Comparison of ENCODE assay signal across 8 cellular contexts in genomic region chr11:86743223-86744118, GRCh38. TPM values are rescaled to one million over a fixed set of nuclear protein-coding genes. Genes with fewer than 3 reads are reported as not detected.
DNase-seq lines count a peak whose midpoint lies in the region; ATAC-seq and TF ChIP-seq lines count a peak whose summit lies in the region.

No MANE protein-coding gene starts in this region.

- H3K9ac ChIP-seq in HCT116 (ENCODE audit: low read length): peak overlapping the region; percentile 51

- H3K27me3 Mint-ChIP-seq in immature natural killer cell (ENCODE audit: low read depth in 3 of 3): peaks cover 0 to 3% (median 2%) of the 10 kb centered on the region in 3 donors
- H3K27me3 Mint-ChIP-seq in CD4-positive, alpha-beta T cell: no peaks in the 10 kb centered on the region

- H2AFZ ChIP-seq in HCT116 (ENCODE audit: low read depth, low read length, poor library complexity, severe bottlenecking): no peak overlapping the region

- no peak overlapping the region for H3K4me3 Mint-ChIP-seq in immature natural killer cell
- H3K4me3 Mint-ChIP-seq in CD4-positive, alpha-beta T cell: no peak overlapping the region

- H3K27ac ChIP-seq in A673 (ENCODE audit: low read depth, low read length, poor library complexity, severe bottlenecking) (peak overlapping the region; percentile 21), HCT116 (ENCODE audit: low read depth, low read length) (peak overlapping the region; percentile 76), epithelial cell of prostate (peak overlapping the region; percentile 95), psoas muscle (peak overlapping the region; percentile 55)
- no peak overlapping the region for H3K27ac ChIP-seq in CD4-positive, alpha-beta T cell (ENCODE audit: low read depth, low read length)

- peaks cover 33% of the 10 kb centered on the region for H3K4me1 ChIP-seq in A673 (ENCODE audit: insufficient read depth, low read length, poor library complexity, severe bottlenecking)
- peaks cover 51 to 69% of the 10 kb centered on the region in 2 experiments for H3K4me1 ChIP-seq in HCT116 (ENCODE audit: control insufficient read depth in 1 of 2, insufficient read depth in 2 of 2, low read length in 2 of 2)
- H3K4me1 ChIP-seq in psoas muscle: peaks cover 27% of the 10 kb centered on the region

- POLR2A ChIA-PET in A673 (lab: Charles Lee; ENCODE audit: low non-redundant PET): no interaction called here
- POLR2A ChIA-PET in HCT116 (lab: Charles Lee): no interaction called here
- POLR2A ChIA-PET in CD4-positive, alpha-beta T cell (lab: Charles Lee): no interaction called here

- CTCF ChIA-PET in A673 (lab: Charles Lee): no interaction called here
- CTCF ChIA-PET in HCT116 (lab: Charles Lee): no interaction called here
- CTCF ChIA-PET in CD4-positive, alpha-beta T cell (lab: Charles Lee): no interaction called here

- H3K36me3 ChIP-seq in A673 (ENCODE audit: insufficient read depth, low read length, poor library complexity, severe bottlenecking) (no peaks in the 10 kb centered on the region), HCT116 (ENCODE audit: control insufficient read depth in 1 of 2, insufficient read depth in 2 of 2, low read length in 2 of 2) (no peaks in the 10 kb centered on the region), psoas muscle (ENCODE audit: insufficient read depth in 1 of 2, low read depth in 1 of 2) (no peaks in the 10 kb centered on the region)

- no peak for TF ChIP-seq POLR2A in HCT116 (IDR thresholded peaks at IDR 0.05; ENCODE audit: borderline replicate concordance, extremely low read depth, insufficient read depth, insufficient read length)

- no peak for TF ChIP-seq CTCF in A673 (conservative IDR thresholded peaks at IDR 0.05; ENCODE audit: low read depth, low read length)
- TF ChIP-seq CTCF in HCT116 (IDR thresholded peaks at IDR 0.05 in 2 of 3, conservative IDR thresholded peaks at IDR 0.05 in 1 of 3; ENCODE audit: borderline replicate concordance in 1 of 3, insufficient read depth in 1 of 3, low read depth in 2 of 3, low read length in 2 of 3): no peak
- TF ChIP-seq CTCF in psoas muscle (IDR thresholded peaks at IDR 0.05): no peak
- TF ChIP-seq CTCF in CD4-positive, alpha-beta T cell (IDR thresholded peaks at IDR 0.05): no peak

- ATAC-seq in HCT116 (peak; percentile 77), psoas muscle (peak; percentile 81 to 91 (median 83))
- ATAC-seq in CD4-positive, alpha-beta T cell (ENCODE audit: poor library complexity): no peak

- no peaks in the 10 kb centered on the region for H3K9me2 ChIP-seq in HCT116 (ENCODE audit: insufficient read depth)

- TF ChIP-seq RAD21 in HCT116 (IDR thresholded peaks at IDR 0.05; ENCODE audit: low read depth): peak; percentile 10; the same call in 1 of the 2 replicates

- intact Hi-C loops in A673 (cut with micrococcal nuclease; ENCODE audit: unreplicated experiment): no loop called here
- intact Hi-C loops in HCT116 (cut with micrococcal nuclease): loop anchor here (5.0 kb wide), 2 partner anchors 59 to 221 kb away; partner anchors contain the start of gene PRSS23
- intact Hi-C loops in psoas muscle (cut with DNase I): loop anchor here in 1 of 2 donors (5.0 kb wide), 1 partner anchor 71 kb away; the partner anchor contains the start of gene ME3
- intact Hi-C loops in CD4-positive, alpha-beta T cell (cut with DNase I, micrococcal nuclease): no loop called here

- RAD21 ChIA-PET in HCT116 (lab: Charles Lee; ENCODE audit: low non-redundant PET in 1 of 2, low total read pairs in 2 of 2, uncharacterized antibody in 2 of 2, unreplicated experiment in 2 of 2): no interaction called here

- no peaks in the 10 kb centered on the region for H4K20me1 ChIP-seq in HCT116 (ENCODE audit: insufficient read depth)

- no peak overlapping the region for H3K4me3 ChIP-seq in A673 (ENCODE audit: low read depth, low read length, poor library complexity, severe bottlenecking)
- H3K4me3 ChIP-seq in HCT116 (replicated peaks in 1 of 2; ENCODE audit: low read depth in 1 of 2, low read length in 2 of 2): peak overlapping the region; percentile 6 to 23; a peak in 3 of 4 replicates
- H3K4me3 ChIP-seq in psoas muscle: no peak overlapping the region

- H3K27ac Mint-ChIP-seq in immature natural killer cell: peak overlapping the region in 1 of 6 donors; percentile 13
- no peak overlapping the region for H3K27ac Mint-ChIP-seq in CD4-positive, alpha-beta T cell

- H3K9me3 ChIP-seq in A673 (ENCODE audit: low read depth, low read length, poor library complexity, severe bottlenecking) (no peaks in the 10 kb centered on the region), HCT116 (ENCODE audit: control insufficient read depth in 1 of 2, insufficient read depth in 1 of 2, low read depth in 1 of 2, low read length in 2 of 2) (no peaks in the 10 kb centered on the region), psoas muscle (no peaks in the 10 kb centered on the region)
- H3K9me3 ChIP-seq in CD4-positive, alpha-beta T cell (ENCODE audit: control insufficient read depth, low read length): no peaks in the 10 kb centered on the region

- DNase-seq in A673 (ENCODE audit: low spot score): peak; percentile 84
- peak; percentile 95 for DNase-seq in HCT116 (ENCODE audit: low read depth, low spot score)
- peak; percentile 96 to 97 for DNase-seq in SW 1271 (lab: John Stamatoyannopoulos, UW)
- DNase-seq in epithelial cell of prostate (ENCODE audit: low read depth, low spot score): peak; percentile 95
- DNase-seq in psoas muscle: peak; percentile 54 to 61
- no peak for DNase-seq in immature natural killer cell
- DNase-seq in activated CD4-positive, CD25-positive, alpha-beta regulatory T cell (lab: John Stamatoyannopoulos, UW): no peak
- no peak for DNase-seq in CD4-positive, alpha-beta T cell

- H3K4me1 Mint-ChIP-seq in immature natural killer cell: no peaks in the 10 kb centered on the region
- H3K4me1 Mint-ChIP-seq in CD4-positive, alpha-beta T cell (ENCODE audit: low read depth): no peaks in the 10 kb centered on the region

- no peaks in the 10 kb centered on the region for H3K36me3 Mint-ChIP-seq in immature natural killer cell
- no peaks in the 10 kb centered on the region for H3K36me3 Mint-ChIP-seq in CD4-positive, alpha-beta T cell (ENCODE audit: low read depth)

- WGBS in psoas muscle, 3 donors: 68 to 75% (median 71%) methylated on average over 7 of the region's 7 CpGs

- H3K4me2 ChIP-seq in HCT116 (ENCODE audit: low read length): peak overlapping the region; percentile 73

- H3K27me3 ChIP-seq in A673 (replicated peaks; ENCODE audit: insufficient read depth, low read depth, low read length, poor library complexity): no peaks in the 10 kb centered on the region
- no peaks in the 10 kb centered on the region for H3K27me3 ChIP-seq in HCT116 (ENCODE audit: insufficient read depth, low read length)
- H3K27me3 ChIP-seq in psoas muscle (ENCODE audit: insufficient read depth in 3 of 3, low read length in 2 of 3): no peaks in the 10 kb centered on the region
- H3K27me3 ChIP-seq in CD4-positive, alpha-beta T cell (ENCODE audit: control insufficient read depth, insufficient read depth, low read length): no peaks in the 10 kb centered on the region

- H3K9me3 Mint-ChIP-seq in immature natural killer cell: no peaks in the 10 kb centered on the region
- no peaks in the 10 kb centered on the region for H3K9me3 Mint-ChIP-seq in CD4-positive, alpha-beta T cell

- BruUV-seq in A673 (replicated peaks; lab: Mats Ljungman, UMichigan): no TSS peak
- BruUV-seq in HCT116 (replicated peaks; lab: Mats Ljungman, UMichigan): TSS peak; percentile 94

- H3K79me2 ChIP-seq in HCT116 (ENCODE audit: insufficient read depth, low read length): no peaks in the 10 kb centered on the region

TF ChIP-seq in HCT116, 20 proteins besides CTCF, POLR2A, EP300 and RAD21 (continues in another document):
- TF ChIP-seq JUND (IDR thresholded peaks at IDR 0.05): peak; percentile 97
- peak; percentile 62 for TF ChIP-seq YY1 (IDR thresholded peaks at IDR 0.05; ENCODE audit: extremely low read depth, insufficient replicate concordance, low read depth, low read length)
- TF ChIP-seq MAX (IDR thresholded peaks at IDR 0.05): no peak
- no peak for TF ChIP-seq EZH2phosphoT487 (IDR thresholded peaks at IDR 0.05; ENCODE audit: borderline replicate concordance)
- TF ChIP-seq REST (IDR thresholded peaks at IDR 0.05; ENCODE audit: low read depth): no peak
- peak; percentile 91 for TF ChIP-seq EGR1 (IDR thresholded peaks at IDR 0.05; ENCODE audit: low read depth)
- peak; percentile 81 for TF ChIP-seq CEBPB (IDR thresholded peaks at IDR 0.05; ENCODE audit: low read depth)
- TF ChIP-seq ELF1 (IDR thresholded peaks at IDR 0.05; ENCODE audit: borderline replicate concordance, low read depth): no peak
- no peak for TF ChIP-seq EZH2 (IDR thresholded peaks at IDR 0.05)

RNA-seq across cellular contexts. Expression of gene PRSS23, which starts 56.9 kb away (rescaled TPM):
- total RNA-seq in A673 (2021) (9.4 and 12.1 TPM in 2 replicates), HCT116 (2021; ENCODE audit: unreplicated experiment) (3.8 TPM), psoas muscle (10 to 100 TPM in 3 of 4 donors, 1 to 10 TPM in 1; 2.3 to 17.8 (median 15.7) TPM)
- polyA plus RNA-seq in HCT116 (2012): 1.6 and 2.0 TPM in 2 replicates
- polyA plus RNA-seq in psoas muscle (1 to 10 TPM; 3.9 to 4.4 (median 4.0) TPM), immature natural killer cell (100 to 1,000 TPM; 215 to 248 (median 217) TPM)
- total RNA-seq in CD4-positive, alpha-beta T cell: under 1 TPM in 1 of 2 experiments, not detected in 1; 0.05 TPM

Comparison
In these comparisons a context has a peak if more than half of its experiments do, and no peak if none do; other contexts are left out.
1. DNase-seq: peak in A673 (single experiment), HCT116 (single experiment), SW 1271 (2 of 2), epithelial cell of prostate (single experiment) and psoas muscle (2 of 2); none in immature natural killer cell (0 of 3), activated CD4-positive, CD25-positive, alpha-beta regulatory T cell (0 of 4) and CD4-positive, alpha-beta T cell (0 of 10).
2. H3K4me3 ChIP-seq: peak in HCT116 (2 of 2); none in A673 (single experiment) and psoas muscle (single experiment).